11 cellular contexts compared by ENCODE assay signal in genomic region chr6:30886897-30887255, GRCh38. TPM values are rescaled to one million over a fixed set of nuclear protein-coding genes. Genes with fewer than 3 reads are reported as not detected.
DNase-seq lines count a peak whose midpoint lies in the region; ATAC-seq and TF ChIP-seq lines count a peak whose summit lies in the region.
"Had no signal": no experiment of that assay in that cellular context is flagged by ENCODE, and none has a peak within 500 bp of the region (broad histone marks: within the 10 kb centered on the region; RNA-seq: fewer than 3 reads in every experiment).

No MANE protein-coding gene starts in this region.

- no peaks in the 10 kb centered on the region for H3K9me3 ChIP-seq in heart left ventricle
- no peaks in the 10 kb centered on the region for H3K9me3 ChIP-seq in naive thymus-derived CD4-positive, alpha-beta T cell (ENCODE audit: control insufficient read depth in 2 of 3, low read length in 3 of 3)

- CTCF ChIA-PET in naive thymus-derived CD4-positive, alpha-beta T cell (lab: Charles Lee) = interaction anchor here (0.9 to 12.4 kb wide), 2 partner anchors 8 to 56 kb away, joined by 3 to 172 read pairs; no protein-coding TSS in a partner anchor

- H3K27ac Mint-ChIP-seq in chondrocyte (ENCODE audit: unreplicated experiment) (peak overlapping the region; percentile 87), type B pancreatic cell (peak overlapping the region; percentile 99)
- H3K27ac Mint-ChIP-seq in naive thymus-derived CD4-positive, alpha-beta T cell = peak overlapping the region in 4 of 9 donors; percentile 32 to 90 (median 84)
- H3K27ac Mint-ChIP-seq: activated naive CD4-positive, alpha-beta T cell treated with anti-CD3 and anti-CD28 coated beads, Interleukin-2, amount 50 U/mL, for 24 hours had no signal

- intact Hi-C loops in cardiac septum (cut with DNase I) (no loop called here), heart left ventricle (cut with DNase I) (loop anchor here in 2 of 10 donors (10.0 kb wide), 2 partner anchors 152 to 202 kb away; partner anchors contain the start of gene PPP1R18 (in 1 of the 2))
- intact Hi-C loops in naive thymus-derived CD4-positive, alpha-beta T cell (cut with micrococcal nuclease) = loop anchor here in 1 of 2 donors (1.0 to 10.0 kb wide), 2 partner anchors 27 to 272 kb away; partner anchors contain the start of genes MRPS18B, PPP1R10 and VARS2

- H3K27me3 ChIP-seq in heart left ventricle = peaks cover 0 to 3% (median 0%) of the 10 kb centered on the region in 9 donors
- no peaks in the 10 kb centered on the region for H3K27me3 ChIP-seq in naive thymus-derived CD4-positive, alpha-beta T cell (ENCODE audit: control insufficient read depth in 2 of 2, insufficient read depth in 2 of 2, low read length in 2 of 2)

- H3K27me3 Mint-ChIP-seq in chondrocyte (ENCODE audit: low read depth) = no peaks in the 10 kb centered on the region
- peaks cover 0 to under 1% (median 0%) of the 10 kb centered on the region in 5 donors for H3K27me3 Mint-ChIP-seq in naive thymus-derived CD4-positive, alpha-beta T cell
- no peaks in the 10 kb centered on the region for H3K27me3 Mint-ChIP-seq in type B pancreatic cell
- H3K27me3 Mint-ChIP-seq: activated naive CD4-positive, alpha-beta T cell treated with anti-CD3 and anti-CD28 coated beads, Interleukin-2, amount 50 U/mL, for 24 hours had no signal

- TF ChIP-seq POLR2A in heart left ventricle (IDR thresholded peaks at IDR 0.05) = no peak

- ATAC-seq in heart left ventricle (no peak), HG02588 (IDR thresholded peaks at IDR 0.05; ENCODE audit: unreplicated experiment) (no peak)
- ATAC-seq in naive thymus-derived CD4-positive, alpha-beta T cell = no peak

- H3K27ac ChIP-seq in heart left ventricle = peak overlapping the region in 1 of 12 donors; percentile 87
- no peak overlapping the region for H3K27ac ChIP-seq in naive thymus-derived CD4-positive, alpha-beta T cell (ENCODE audit: low read depth, low read length)

- no peak overlapping the region for H3K4me3 ChIP-seq in heart left ventricle
- H3K4me3 ChIP-seq in naive thymus-derived CD4-positive, alpha-beta T cell (ENCODE audit: low read length) = no peak overlapping the region

- peak; percentile 51 for DNase-seq in cardiac septum (ENCODE audit: low spot score)
- no peak for DNase-seq in heart left ventricle
- no peak for DNase-seq in chondrocyte (ENCODE audit: low spot score)
- DNase-seq in naive thymus-derived CD4-positive, alpha-beta T cell = no peak
- DNase-seq in type B pancreatic cell (ENCODE audit: extremely low spot score, unreplicated experiment) = no peak
- no peak for DNase-seq in NK-92 treated with Interleukin-12 subunit alpha and Interleukin-12 subunit beta, amount 100 ng/mL, for 24 hours (lab: John Stamatoyannopoulos, UW)
- DNase-seq in cerebellar nuclear complex (lab: John Stamatoyannopoulos, UW) = no peak
- DNase-seq: NCI-H2029 treated with DMSO at 0.1 percent for 48 hours had no signal

- peaks cover 14% of the 10 kb centered on the region for H3K36me3 Mint-ChIP-seq in chondrocyte (ENCODE audit: low read depth)
- peaks cover 0 to 13% (median 6%) of the 10 kb centered on the region in 5 donors for H3K36me3 Mint-ChIP-seq in naive thymus-derived CD4-positive, alpha-beta T cell
- H3K36me3 Mint-ChIP-seq in type B pancreatic cell = peaks cover 16% of the 10 kb centered on the region
- H3K36me3 Mint-ChIP-seq: activated naive CD4-positive, alpha-beta T cell treated with anti-CD3 and anti-CD28 coated beads, Interleukin-2, amount 50 U/mL, for 24 hours had no signal

- H3K4me1 ChIP-seq in heart left ventricle = peaks cover 9 to 53% (median 34%) of the 10 kb centered on the region in 12 donors
- peaks cover 12 to 35% of the 10 kb centered on the region in 2 donors for H3K4me1 ChIP-seq in naive thymus-derived CD4-positive, alpha-beta T cell (ENCODE audit: control insufficient read depth in 2 of 2, insufficient read depth in 2 of 2, low read length in 2 of 2)

- H3K36me3 ChIP-seq in heart left ventricle = peaks cover 0 to 28% (median 5%) of the 10 kb centered on the region in 9 donors
- H3K36me3 ChIP-seq in naive thymus-derived CD4-positive, alpha-beta T cell (ENCODE audit: control insufficient read depth in 2 of 3, insufficient read depth in 3 of 3, low read length in 3 of 3) = peaks cover 0 to 18% (median 0%) of the 10 kb centered on the region in 3 experiments

- no peak for TF ChIP-seq CTCF in heart left ventricle (IDR thresholded peaks at IDR 0.05)
- TF ChIP-seq CTCF in chondrocyte (IDR thresholded peaks at IDR 0.05) = no peak
- TF ChIP-seq CTCF in type B pancreatic cell (conservative IDR thresholded peaks at IDR 0.05) = no peak

- H3K9me3 Mint-ChIP-seq in chondrocyte (ENCODE audit: low read depth) (no peaks in the 10 kb centered on the region), type B pancreatic cell (no peaks in the 10 kb centered on the region)
- no peaks in the 10 kb centered on the region for H3K9me3 Mint-ChIP-seq in naive thymus-derived CD4-positive, alpha-beta T cell
- H3K9me3 Mint-ChIP-seq: activated naive CD4-positive, alpha-beta T cell treated with anti-CD3 and anti-CD28 coated beads, Interleukin-2, amount 50 U/mL, for 24 hours had no signal

- H3K4me3 Mint-ChIP-seq in chondrocyte (ENCODE audit: unreplicated experiment) (peak overlapping the region; percentile 80), type B pancreatic cell (peak overlapping the region; percentile 93)
- peak overlapping the region in 6 of 10 donors; percentile 19 to 90 (median 82) for H3K4me3 Mint-ChIP-seq in naive thymus-derived CD4-positive, alpha-beta T cell

- POLR2A ChIA-PET in naive thymus-derived CD4-positive, alpha-beta T cell (lab: Charles Lee) = interaction anchor here (0.6 to 1.0 kb wide), 2 partner anchors 60 to 193 kb away, joined by 3 to 6 read pairs; no protein-coding TSS in a partner anchor

- H3K4me1 Mint-ChIP-seq in chondrocyte (ENCODE audit: low read depth) = peaks cover 69% of the 10 kb centered on the region
- peaks cover 25 to 46% (median 32%) of the 10 kb centered on the region in 7 donors for H3K4me1 Mint-ChIP-seq in naive thymus-derived CD4-positive, alpha-beta T cell
- H3K4me1 Mint-ChIP-seq in type B pancreatic cell (ENCODE audit: unreplicated experiment) = peaks cover 52% of the 10 kb centered on the region

RNA-seq across cellular contexts. Expression of gene DDR1, which starts 2.6 kb away (rescaled TPM):
- total RNA-seq in cardiac septum (61.4 TPM), heart left ventricle (10 to 100 TPM; 18.0 to 50.0 (median 38.4) TPM), chondrocyte (112 to 157 TPM (median 117 TPM) in 3 replicates), type B pancreatic cell (ENCODE audit: low replicate concordance) (197 and 315 TPM in 2 replicates)
- polyA plus RNA-seq in heart left ventricle = 10 to 100 TPM; 11.8 to 14.1 TPM
- total RNA-seq in naive thymus-derived CD4-positive, alpha-beta T cell = 10 to 100 TPM; 13.7 to 23.8 (median 18.6) TPM
- 1 to 10 TPM; 1.8 to 8.6 TPM for polyA plus RNA-seq in naive thymus-derived CD4-positive, alpha-beta T cell

RNA-seq across cellular contexts. Expression of gene GTF2H4, which starts 21.1 kb away (rescaled TPM):
- 16.0 TPM for total RNA-seq in cardiac septum
- total RNA-seq in heart left ventricle = 10 to 100 TPM in 7 of 9 donors, 1 to 10 TPM in 2; 4.2 to 19.9 (median 14.5) TPM
- 10 to 100 TPM; 14.7 to 22.4 TPM for polyA plus RNA-seq in heart left ventricle
- total RNA-seq in chondrocyte = 39.5 to 54.6 TPM (median 40.1 TPM) in 3 replicates
- total RNA-seq in naive thymus-derived CD4-positive, alpha-beta T cell = 10 to 100 TPM; 18.8 to 42.3 (median 32.2) TPM
- polyA plus RNA-seq in naive thymus-derived CD4-positive, alpha-beta T cell = 10 to 100 TPM in 1 of 2 donors, 1 to 10 TPM in 1; 8.0 to 12.1 TPM
- total RNA-seq in type B pancreatic cell (ENCODE audit: low replicate concordance) = 40.8 and 78.7 TPM in 2 replicates

RNA-seq across cellular contexts. Expression of gene VARS2, which starts 27.2 kb away (rescaled TPM):
- total RNA-seq in cardiac septum (24.7 TPM), heart left ventricle (10 to 100 TPM; 10.7 to 28.5 (median 18.8) TPM), chondrocyte (33.1 to 48.0 TPM (median 33.8 TPM) in 3 replicates), type B pancreatic cell (ENCODE audit: low replicate concordance) (43.8 and 79.4 TPM in 2 replicates)
- polyA plus RNA-seq in heart left ventricle = 10 to 100 TPM; 12.1 to 19.7 TPM
- 10 to 100 TPM; 22.2 to 47.3 (median 37.9) TPM for total RNA-seq in naive thymus-derived CD4-positive, alpha-beta T cell
- 10 to 100 TPM; 17.1 to 18.9 TPM for polyA plus RNA-seq in naive thymus-derived CD4-positive, alpha-beta T cell

RNA-seq across cellular contexts. Expression of gene SFTA2, which starts 45.1 kb away (rescaled TPM):
- not detected for total RNA-seq in cardiac septum
- not detected for total RNA-seq in heart left ventricle
- not detected for polyA plus RNA-seq in heart left ventricle
- total RNA-seq in chondrocyte = not detected in 3 replicates
- total RNA-seq in naive thymus-derived CD4-positive, alpha-beta T cell = not detected
- under 1 TPM in 1 of 2 donors, not detected in 1; 0.34 TPM for polyA plus RNA-seq in naive thymus-derived CD4-positive, alpha-beta T cell
- 2.7 and 3.6 TPM in 2 replicates for total RNA-seq in type B pancreatic cell (ENCODE audit: low replicate concordance)

RNA-seq across cellular contexts. Expression of gene MUCL3, which starts 53.9 kb away (rescaled TPM):
- total RNA-seq in cardiac septum (not detected), heart left ventricle (under 1 TPM in 1 of 9 donors, not detected in 8; 0.11 TPM), chondrocyte (0.07 TPM in 1 of 3 replicates, not detected in the others), type B pancreatic cell (ENCODE audit: low replicate concordance) (0.31 and 3.5 TPM in 2 replicates)
- under 1 TPM in 1 of 2 donors, not detected in 1; 0.03 TPM for polyA plus RNA-seq in heart left ventricle
- not detected for total RNA-seq in naive thymus-derived CD4-positive, alpha-beta T cell
- polyA plus RNA-seq in naive thymus-derived CD4-positive, alpha-beta T cell = not detected
- total RNA-seq: lower leg skin had no signal
